Comparison of ENCODE assay signal across 19 cellular contexts in genomic region chr5:161373345-161373707, GRCh38.
DNase-seq lines count a peak whose midpoint lies in the region; ATAC-seq and FAIRE-seq lines count a peak whose summit lies in the region.
"Had no signal": no experiment of that assay in that cellular context is flagged by ENCODE, and none has a peak within 500 bp of the region (broad histone marks: within the 10 kb centered on the region; RNA-seq: fewer than 3 reads in every experiment).

No MANE protein-coding gene starts in this region.

- no peak overlapping the region for H3K4me3 Mint-ChIP-seq in CD8-positive, alpha-beta memory T cell
- H3K4me3 Mint-ChIP-seq: effector memory CD8-positive, alpha-beta T cell; stimulated activated naive B cell treated with anti-CD40 and anti-IgM and Interleukin-4, amounts not matched to agents 10 μg/mL and 1 μg/mL and 100 μg/mL, for 72 hours had no signal

- H3K4me1 Mint-ChIP-seq in CD8-positive, alpha-beta memory T cell, result no peaks in the 10 kb centered on the region
- H3K4me1 Mint-ChIP-seq: stimulated activated naive B cell treated with anti-CD40 and anti-IgM and Interleukin-4, amounts not matched to agents 10 μg/mL and 1 μg/mL and 100 μg/mL, for 72 hours had no signal

- H3K9me3 Mint-ChIP-seq in CD8-positive, alpha-beta memory T cell, result no peaks in the 10 kb centered on the region
- H3K9me3 Mint-ChIP-seq: stimulated activated naive B cell treated with anti-CD40 and anti-IgM and Interleukin-4, amounts not matched to agents 10 μg/mL and 1 μg/mL and 100 μg/mL, for 72 hours had no signal

- CTCF ChIA-PET in CD8-positive, alpha-beta memory T cell (lab: Charles Lee), result no interaction called here

- H3K36me3 Mint-ChIP-seq in CD8-positive, alpha-beta memory T cell, result no peaks in the 10 kb centered on the region
- H3K36me3 Mint-ChIP-seq: stimulated activated naive B cell treated with anti-CD40 and anti-IgM and Interleukin-4, amounts not matched to agents 10 μg/mL and 1 μg/mL and 100 μg/mL, for 72 hours had no signal

- no peak overlapping the region for H3K27ac Mint-ChIP-seq in CD8-positive, alpha-beta memory T cell
- H3K27ac Mint-ChIP-seq: effector memory CD8-positive, alpha-beta T cell; stimulated activated naive B cell treated with anti-CD40 and anti-IgM and Interleukin-4, amounts not matched to agents 10 μg/mL and 1 μg/mL and 100 μg/mL, for 72 hours had no signal

- H3K27ac ChIP-seq in CD8-positive, alpha-beta memory T cell (ENCODE audit: low read depth, low read length), result no peak overlapping the region
- H3K27ac ChIP-seq: BLaER1, HL-60, tibial artery had no signal

- no peak overlapping the region for H3K4me3 ChIP-seq in CD8-positive, alpha-beta memory T cell (ENCODE audit: low read length)
- H3K4me3 ChIP-seq: BLaER1, tibial artery had no signal

- DNase-seq in GM18507 (ENCODE audit: extremely low spot score, insufficient read length, low read depth) (no peak), T-helper 2 cell (no peak)
- DNase-seq in CD8-positive, alpha-beta memory T cell, result no peak
- DNase-seq in activated naive CD4-positive, alpha-beta T cell treated with Interleukin-2 at 50 U/mL for 16 hours, result no peak
- DNase-seq: activated T-cell treated with anti-CD3 and anti-CD28 coated beads for 4 hours; central memory CD4-positive, alpha-beta T cell; effector memory CD8-positive, alpha-beta T cell; IMR-90; NCI-H2029 treated with DMSO at 0.1 percent for 48 hours; right cardiac atrium; stimulated activated naive B cell treated with anti-CD40 and anti-IgM and Interleukin-4, amounts not matched to agents 10 μg/mL and 1 μg/mL and 100 μg/mL, for 72 hours; tibial artery had no signal

- peak; percentile 12 for FAIRE-seq in GM18507 (lab: Jason Lieb, UNC)
- FAIRE-seq: A204.1 had no signal

- ATAC-seq in GM19463 (IDR thresholded peaks at IDR 0.05; ENCODE audit: unreplicated experiment) (peak; percentile 36), HG02884 (IDR thresholded peaks at IDR 0.05; ENCODE audit: unreplicated experiment) (peak; percentile 48), HG03520 (IDR thresholded peaks at IDR 0.05; ENCODE audit: unreplicated experiment) (peak; percentile 47), GM21737 (IDR thresholded peaks at IDR 0.05; ENCODE audit: unreplicated experiment) (no peak)
- ATAC-seq: effector memory CD8-positive, alpha-beta T cell; right cardiac atrium; stimulated activated naive B cell treated with anti-CD40 and anti-IgM and Interleukin-4, amounts not matched to agents 10 μg/mL and 1 μg/mL and 100 μg/mL, for 72 hours had no signal

- POLR2A ChIA-PET in CD8-positive, alpha-beta memory T cell (lab: Charles Lee), result no interaction called here

- no peaks in the 10 kb centered on the region for H3K27me3 ChIP-seq in CD8-positive, alpha-beta memory T cell (ENCODE audit: insufficient read depth, low read length, poor library complexity, severe bottlenecking)
- H3K27me3 ChIP-seq: BLaER1, tibial artery had no signal

- H3K4me1 ChIP-seq in CD8-positive, alpha-beta memory T cell (ENCODE audit: insufficient read depth, low read length), result no peaks in the 10 kb centered on the region
- H3K4me1 ChIP-seq: BLaER1, tibial artery had no signal

- no peaks in the 10 kb centered on the region for H3K9me3 ChIP-seq in CD8-positive, alpha-beta memory T cell (ENCODE audit: low read length)
- H3K9me3 ChIP-seq: BLaER1, tibial artery had no signal

- H3K36me3 ChIP-seq in CD8-positive, alpha-beta memory T cell (ENCODE audit: insufficient read depth, low read length), result no peaks in the 10 kb centered on the region
- H3K36me3 ChIP-seq: BLaER1, tibial artery had no signal

- H3K27me3 Mint-ChIP-seq in CD8-positive, alpha-beta memory T cell, result no peaks in the 10 kb centered on the region
- H3K27me3 Mint-ChIP-seq: effector memory CD8-positive, alpha-beta T cell; stimulated activated naive B cell treated with anti-CD40 and anti-IgM and Interleukin-4, amounts not matched to agents 10 μg/mL and 1 μg/mL and 100 μg/mL, for 72 hours had no signal
